10 cellular contexts compared by ENCODE assay signal in genomic region chr13:108226184-108226583, GRCh38. TPM values are rescaled to one million over a fixed set of nuclear protein-coding genes. Genes with fewer than 3 reads are reported as not detected.
A peak's percentile ranks its signal among the peaks of the same experiment; 100 is the strongest.
DNase-seq lines count a peak whose midpoint lies in the region; ATAC-seq and TF ChIP-seq lines count a peak whose summit lies in the region.
"Had no signal": no experiment of that assay in that cellular context is flagged by ENCODE, and none has a peak within 500 bp of the region (broad histone marks: within the 10 kb centered on the region; RNA-seq: fewer than 3 reads in every experiment).

No MANE protein-coding gene starts in this region.

- no peaks in the 10 kb centered on the region for H3K9me2 ChIP-seq in Loucy (replicated peaks; ENCODE audit: low read depth, low read length)

- H3K9ac ChIP-seq in Loucy (ENCODE audit: low read depth, low read length, poor library complexity, severe bottlenecking): no peak overlapping the region

- in situ Hi-C loops in transverse colon (cut with MboI; ENCODE audit: low pct_ligation_motif_present in 1 of 4, low pct_unique_long_range_greater_than_20kb in 1 of 4, low sequenced_read_pairs in 3 of 4): no loop called here

- H3K27ac ChIP-seq in transverse colon: no peak overlapping the region
- H3K27ac ChIP-seq: esophagus squamous epithelium had no signal

- H4K20me1 ChIP-seq in Loucy (ENCODE audit: insufficient read depth, low read length, poor library complexity, severe bottlenecking): peaks cover 59% of the 10 kb centered on the region

- peaks cover 4% of the 10 kb centered on the region for H3K36me3 ChIP-seq in BE2C
- no peaks in the 10 kb centered on the region; the same call in 1 of the 2 replicates for H3K36me3 ChIP-seq in Loucy (ENCODE audit: insufficient read depth, low read length)
- no peaks in the 10 kb centered on the region for H3K36me3 ChIP-seq in transverse colon

- H2AFZ ChIP-seq in Loucy (ENCODE audit: low read length): no peak overlapping the region

- H3K9me3 ChIP-seq in BE2C (no peaks in the 10 kb centered on the region), Loucy (ENCODE audit: insufficient read depth, low read depth, low read length) (no peaks in the 10 kb centered on the region), transverse colon (no peaks in the 10 kb centered on the region)
- H3K9me3 ChIP-seq: esophagus squamous epithelium had no signal

- H3K4me1 ChIP-seq in BE2C (peaks cover 18% of the 10 kb centered on the region), Loucy (ENCODE audit: insufficient read depth, low read length, poor library complexity, severe bottlenecking) (peaks cover 34% of the 10 kb centered on the region), transverse colon (peaks cover 0 to 17% (median 0%) of the 10 kb centered on the region in 4 donors)

- ATAC-seq in GM19043 (IDR thresholded peaks at IDR 0.05; ENCODE audit: low read depth, unreplicated experiment): peak; percentile 33
- ATAC-seq in GM18861 (IDR thresholded peaks at IDR 0.05; ENCODE audit: unreplicated experiment): no peak

- WGBS in transverse colon (ENCODE audit: low coverage in 1 of 2), 2 donors: 7 to 17% methylated on average over 1 of the region's 1 CpG

- no peak for TF ChIP-seq POLR2A in erythroblast (IDR thresholded peaks at IDR 0.05; ENCODE audit: low read length)
- no peak for TF ChIP-seq POLR2A in transverse colon (IDR thresholded peaks at IDR 0.05)

- H3K4me3 ChIP-seq in BE2C (ENCODE audit: low read depth, low read length) (peak overlapping the region; percentile 14), Loucy (ENCODE audit: low read length, poor library complexity, severe bottlenecking) (peak overlapping the region; percentile 15), transverse colon (no peak overlapping the region)
- H3K4me3 ChIP-seq: esophagus squamous epithelium had no signal

- peaks cover 58% of the 10 kb centered on the region for H3K79me2 ChIP-seq in Loucy (ENCODE audit: insufficient read depth, low read length)

- peak overlapping the region; percentile 62 for H3K4me2 ChIP-seq in Loucy (ENCODE audit: low read depth, low read length, poor library complexity, severe bottlenecking)

- H3F3A ChIP-seq in Loucy (ENCODE audit: low read depth): no peaks in the 10 kb centered on the region

- intact Hi-C loops in transverse colon (cut with DNase I; ENCODE audit: low total_unique reads): loop anchor here (10.0 kb wide), 1 partner anchor 669 kb away; no protein-coding TSS in a partner anchor

- TF ChIP-seq CTCF in BE2C (IDR thresholded peaks at IDR 0.05; ENCODE audit: low read depth, low read length) (no peak), Loucy (conservative IDR thresholded peaks at IDR 0.05; ENCODE audit: low read length) (no peak), transverse colon (IDR thresholded peaks at IDR 0.05) (no peak)

- H3K27me3 ChIP-seq in BE2C (no peaks in the 10 kb centered on the region), Loucy (ENCODE audit: insufficient read depth, low read length, poor library complexity, severe bottlenecking) (no peaks in the 10 kb centered on the region), transverse colon (no peaks in the 10 kb centered on the region)
- H3K27me3 ChIP-seq: esophagus squamous epithelium had no signal

- TF ChIP-seq EP300 in transverse colon (IDR thresholded peaks at IDR 0.05; ENCODE audit: low read depth): no peak

- DNase-seq in BE2C (peak; percentile 22), erythroblast (lab: John Stamatoyannopoulos, UW) (peak; percentile 3 to 12), NK-92 (lab: John Stamatoyannopoulos, UW; ENCODE audit: unreplicated experiment) (no peak), H4 (ENCODE audit: low spot score) (no peak), transverse colon (no peak)
- DNase-seq: esophagus squamous epithelium, SW 1271 had no signal

RNA-seq across cellular contexts. Expression of gene ABHD13, which starts 8.0 kb away (rescaled TPM):
- polyA plus RNA-seq in BE2C (2012; ENCODE audit: insufficient read depth, insufficient read length, low read depth): 8.8 TPM
- 2.5 and 5.5 TPM in 2 replicates for total RNA-seq in H4 (2014; rRNA removed; shearing (Covaris generic))
- total RNA-seq in transverse colon: 10 to 100 TPM in 2 of 4 donors, 1 to 10 TPM in 2; 3.4 to 16.2 (median 8.7) TPM

RNA-seq across cellular contexts. Expression of gene LIG4, which starts 10.8 kb away (rescaled TPM):
- polyA plus RNA-seq in BE2C (2012; ENCODE audit: insufficient read depth, insufficient read length, low read depth): 15.0 TPM
- 3.7 and 5.1 TPM in 2 replicates for total RNA-seq in H4 (2014; rRNA removed; shearing (Covaris generic))
- 10 to 100 TPM in 1 of 4 donors, 1 to 10 TPM in 3; 1.9 to 17.0 (median 6.0) TPM for total RNA-seq in transverse colon

RNA-seq across cellular contexts. Expression of gene TNFSF13B, which starts 43.3 kb away (rescaled TPM):
- polyA plus RNA-seq in BE2C (2012; ENCODE audit: insufficient read depth, insufficient read length, low read depth): 1.3 TPM
- total RNA-seq in H4 (2014; rRNA removed; shearing (Covaris generic)): 1.1 and 1.5 TPM in 2 replicates
- total RNA-seq in transverse colon: 1 to 10 TPM in 2 of 4 donors, not detected in 2; 1.1 to 7.1 TPM

Comparison
In these comparisons a context has a peak if more than half of its experiments do, and no peak if none do; other contexts are left out.
1. DNase-seq: peak in BE2C (single experiment) and erythroblast (2 of 2); none in NK-92 (single experiment), H4 (single experiment) and transverse colon (single experiment).
2. H3K4me3 ChIP-seq: peak in BE2C (single experiment) and Loucy (single experiment); none in transverse colon (0 of 4).